Comparison of ENCODE assay signal across 1 cellular context in genomic region chr9:126062158-126062929, GRCh38.
A peak's percentile ranks its signal among the peaks of the same experiment; 100 is the strongest.
TF ChIP-seq lines count a peak whose summit lies in the region.

No MANE protein-coding gene starts in this region.

TF ChIP-seq in HepG2, 621 proteins besides CTCF, POLR2A, EP300 and RAD21 (continued from another document):
- TF ChIP-seq SNRNP70 (IDR thresholded peaks at IDR 0.05; ENCODE audit: low read depth, low read length) (no peak), YEATS2 (CRISPR knock-in tag; IDR thresholded peaks at IDR 0.05; ENCODE audit: borderline replicate concordance) (no peak), MAFK (conservative IDR thresholded peaks at IDR 0.05 in 1 of 2, IDR thresholded peaks at IDR 0.05 in 1 of 2; ENCODE audit: low read length in 2 of 2) (peak; percentile 84 to 95), RNF219 (CRISPR knock-in tag; IDR thresholded peaks at IDR 0.05) (no peak), TSC22D2 (CRISPR knock-in tag; IDR thresholded peaks at IDR 0.05; ENCODE audit: borderline replicate concordance) (no peak), ZNF629 (CRISPR knock-in tag; conservative IDR thresholded peaks at IDR 0.05) (peak; percentile 72), CHCHD3 (CRISPR knock-in tag; IDR thresholded peaks at IDR 0.05) (no peak), ZNF788 (CRISPR knock-in tag; IDR thresholded peaks at IDR 0.05; ENCODE audit: borderline replicate concordance) (no peak)
- TF ChIP-seq, protein P1, sequence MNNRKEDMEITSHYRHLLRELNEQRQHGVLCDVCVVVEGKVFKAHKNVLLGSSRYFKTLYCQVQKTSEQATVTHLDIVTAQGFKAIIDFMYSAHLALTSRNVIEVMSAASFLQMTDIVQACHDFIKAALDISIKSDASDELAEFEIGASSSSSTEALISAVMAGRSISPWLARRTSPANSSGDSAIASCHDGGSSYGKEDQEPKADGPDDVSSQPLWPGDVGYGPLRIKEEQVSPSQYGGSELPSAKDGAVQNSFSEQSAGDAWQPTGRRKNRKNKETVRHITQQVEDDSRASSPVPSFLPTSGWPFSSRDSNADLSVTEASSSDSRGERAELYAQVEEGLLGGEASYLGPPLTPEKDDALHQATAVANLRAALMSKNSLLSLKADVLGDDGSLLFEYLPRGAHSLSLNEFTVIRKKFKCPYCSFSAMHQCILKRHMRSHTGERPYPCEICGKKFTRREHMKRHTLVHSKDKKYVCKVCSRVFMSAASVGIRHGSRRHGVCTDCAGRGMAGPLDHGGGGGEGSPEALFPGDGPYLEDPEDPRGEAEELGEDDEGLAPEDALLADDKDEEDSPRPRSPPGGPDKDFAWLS (CRISPR knock-in tag; IDR thresholded peaks at IDR 0.05; ENCODE audit: borderline replicate concordance) = no peak
- TF ChIP-seq, protein P2, sequence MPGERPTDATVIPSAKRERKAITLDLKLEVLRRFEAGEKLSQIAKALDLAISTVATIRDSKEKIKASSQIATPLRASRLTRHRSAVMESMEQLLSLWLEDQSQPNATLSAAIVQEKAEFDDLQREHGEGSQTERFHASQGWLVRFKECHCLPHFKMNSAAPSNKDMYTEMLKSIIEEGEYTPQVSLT (CRISPR knock-in tag; IDR thresholded peaks at IDR 0.05; ENCODE audit: borderline replicate concordance, low read depth) = no peak
